In genomic region chr18:49630246-49630699, GRCh38 we compare ENCODE assay signal across 22 cellular contexts.
A peak's percentile ranks its signal among the peaks of the same experiment; 100 is the strongest.
DNase-seq lines count a peak whose midpoint lies in the region; ATAC-seq, FAIRE-seq and TF ChIP-seq lines count a peak whose summit lies in the region.
"Had no signal": no experiment of that assay in that cellular context is flagged by ENCODE, and none has a peak within 500 bp of the region (broad histone marks: within the 10 kb centered on the region; RNA-seq: fewer than 3 reads in every experiment).

No MANE protein-coding gene starts in this region.

- H3K27me3 ChIP-seq in bronchial epithelial cell (ENCODE audit: control insufficient read depth, insufficient read depth, low read length): no peaks in the 10 kb centered on the region
- no peaks in the 10 kb centered on the region for H3K27me3 ChIP-seq in gastrocnemius medialis
- H3K27me3 ChIP-seq: ascending aorta, MG63, sigmoid colon, SJCRH30 had no signal

- ATAC-seq in left lobe of liver (peak; percentile 63), gastrocnemius medialis (peak; percentile 69 to 86), HG03571 (IDR thresholded peaks at IDR 0.05; ENCODE audit: unreplicated experiment) (no peak), GM21717 (IDR thresholded peaks at IDR 0.05; ENCODE audit: unreplicated experiment) (no peak), GM18867 (IDR thresholded peaks at IDR 0.05; ENCODE audit: unreplicated experiment) (no peak)
- ATAC-seq: activated CD4-positive, alpha-beta T cell treated with anti-CD3 and anti-CD28 coated beads for 36 hours; heart left ventricle had no signal

- H3K4me3 ChIP-seq in NB4 (ENCODE audit: low read depth, low read length): no peak overlapping the region
- H3K4me3 ChIP-seq in bronchial epithelial cell (ENCODE audit: low read depth, low read length): no peak overlapping the region
- no peak overlapping the region for H3K4me3 ChIP-seq in gastrocnemius medialis
- H3K4me3 ChIP-seq: ascending aorta, heart left ventricle, MG63, sigmoid colon, SJCRH30 had no signal

- H3K36me3 ChIP-seq in bronchial epithelial cell (ENCODE audit: control insufficient read depth, insufficient read depth, low read length) (no peaks in the 10 kb centered on the region), gastrocnemius medialis (no peaks in the 10 kb centered on the region)
- H3K36me3 ChIP-seq: ascending aorta, heart left ventricle, MG63, sigmoid colon, SJCRH30 had no signal

- CTCF ChIA-PET in RWPE1 (lab: Yijun Ruan, JAX): interaction anchor here (0.7 kb wide), 1 partner anchor 679 kb away, joined by 3 read pairs; no protein-coding TSS in a partner anchor

- H3K4me1 ChIP-seq in gastrocnemius medialis: peaks cover 12 to 15% of the 10 kb centered on the region in 2 donors
- H3K4me1 ChIP-seq: ascending aorta had no signal

- TF ChIP-seq CTCF in NB4 (IDR thresholded peaks at IDR 0.05; ENCODE audit: low read depth, low read length): no peak
- TF ChIP-seq CTCF in bronchial epithelial cell (IDR thresholded peaks at IDR 0.05; ENCODE audit: insufficient read depth, low read length, severe bottlenecking): no peak
- no peak for TF ChIP-seq CTCF in gastrocnemius medialis (IDR thresholded peaks at IDR 0.05 in 4 of 5, conservative IDR thresholded peaks at IDR 0.05 in 1 of 5)
- no peak for TF ChIP-seq CTCF in RWPE1 (conservative IDR thresholded peaks at IDR 0.05; ENCODE audit: low read depth)

- POLR2A ChIA-PET in RWPE1 (lab: Yijun Ruan, JAX; ENCODE audit: low non-redundant PET): no interaction called here

- in situ Hi-C loops in gastrocnemius medialis (cut with MboI; ENCODE audit: low sequenced_read_pairs in 4 of 4): no loop called here

- no peaks in the 10 kb centered on the region for H3K9me3 ChIP-seq in gastrocnemius medialis
- H3K9me3 ChIP-seq: ascending aorta, heart left ventricle, MG63, sigmoid colon, SJCRH30 had no signal

- intact Hi-C loops in gastrocnemius medialis (cut with DNase I; ENCODE audit: low total_unique reads): no loop called here

- peak overlapping the region in 1 of 4 donors; percentile 55 for H3K27ac ChIP-seq in gastrocnemius medialis
- H3K27ac ChIP-seq in RWPE1: no peak overlapping the region
- H3K27ac ChIP-seq: ascending aorta, heart left ventricle, sigmoid colon, SJCRH30 had no signal

- FAIRE-seq in bronchial epithelial cell (lab: Jason Lieb, UNC): no peak
- FAIRE-seq: colon, endothelial cell of umbilical vein, islet of Langerhans had no signal

- DNase-seq in NB4 (ENCODE audit: low read depth) (peak; percentile 14), bronchial epithelial cell (ENCODE audit: low read depth) (peak; percentile 31), left lobe of liver (ENCODE audit: low spot score) (peak; percentile 93), gastrocnemius medialis (peak; percentile 19 to 81), RWPE1 (ENCODE audit: low spot score) (no peak)
- DNase-seq: activated CD4-positive, alpha-beta T cell treated with anti-CD3 and anti-CD28 coated beads for 36 hours; activated CD8-positive, alpha-beta memory T cell treated with anti-CD3 and anti-CD28 coated beads, Interleukin-2, amount 50 U/mL, for 4 hours; COR-L47; heart left ventricle; MG63; NCI-H2029 treated with DMSO at 0.1 percent for 48 hours; NCI-H524; nucleus accumbens; sigmoid colon; SJCRH30 had no signal

- TF ChIP-seq POLR2A in NB4 (IDR thresholded peaks at IDR 0.05; ENCODE audit: extremely low read depth, insufficient read length) (no peak), gastrocnemius medialis (IDR thresholded peaks at IDR 0.05) (no peak)

Comparison
In these comparisons a context has a peak if more than half of its experiments do, and no peak if none do; other contexts are left out.
1. ATAC-seq: peak in left lobe of liver (single experiment) and gastrocnemius medialis (2 of 2); none in HG03571 (single experiment), GM21717 (single experiment) and GM18867 (single experiment).